Comparison of ENCODE assay signal across 9 cellular contexts in genomic region chr5:178585465-178585864, GRCh38. TPM values are rescaled to one million over a fixed set of nuclear protein-coding genes. Genes with fewer than 3 reads are reported as not detected.
DNase-seq lines count a peak whose midpoint lies in the region; ATAC-seq and TF ChIP-seq lines count a peak whose summit lies in the region.
"Not testable (repeated sequence)": the region's sequence is repeated elsewhere in the genome, so short reads cannot be mapped to it uniquely, and the experiment has no call there.
"Had no signal": no experiment of that assay in that cellular context is flagged by ENCODE, and none has a peak within 500 bp of the region (broad histone marks: within the 10 kb centered on the region; RNA-seq: fewer than 3 reads in every experiment).

No MANE protein-coding gene starts in this region.

- peak; percentile 48 for ATAC-seq in CD4-positive, alpha-beta T cell (ENCODE audit: poor library complexity)
- ATAC-seq in GM23338: peak; percentile 9; the same call in 2 of the 3 replicates

- not testable (repeated sequence) for H3K27ac ChIP-seq in CD4-positive, alpha-beta T cell (ENCODE audit: low read depth, low read length); GM23338 (ENCODE audit: low read depth); right atrium auricular region; ovary

- H3K9me3 ChIP-seq in CD4-positive, alpha-beta T cell (ENCODE audit: control insufficient read depth, low read length); right atrium auricular region; ovary: not testable (repeated sequence)

- peaks cover 69% of the 10 kb centered on the region for H3K27me3 Mint-ChIP-seq in CD4-positive, alpha-beta T cell
- peaks cover 28% of the 10 kb centered on the region for H3K27me3 Mint-ChIP-seq in GM23338 (ENCODE audit: insufficient read depth, low read depth, poor library complexity)
- H3K27me3 Mint-ChIP-seq in activated CD4-positive, alpha-beta T cell treated with anti-CD3 and anti-CD28 coated beads, Interleukin-2, amount 10 ng/mL, durations not matched to agents 7 days and 5 days: peaks cover 33% of the 10 kb centered on the region

- H3K4me1 ChIP-seq in GM23338 (ENCODE audit: insufficient read depth) (peaks cover 18% of the 10 kb centered on the region), right atrium auricular region (peaks cover 0 to 12% of the 10 kb centered on the region in 2 donors)
- not testable (repeated sequence) for H3K4me1 ChIP-seq in ovary (ENCODE audit: insufficient read depth)

- peaks cover 28% of the 10 kb centered on the region for H3K27me3 ChIP-seq in CD4-positive, alpha-beta T cell (ENCODE audit: control insufficient read depth, insufficient read depth, low read length)
- peaks cover 25% of the 10 kb centered on the region for H3K27me3 ChIP-seq in GM23338 (ENCODE audit: insufficient read depth)
- not testable (repeated sequence) for H3K27me3 ChIP-seq in right atrium auricular region, ovary

- peak in 7 of 10 experiments; percentile 10 to 71 (median 30) for DNase-seq in CD4-positive, alpha-beta T cell
- DNase-seq in GM23338 (ENCODE audit: low spot score) (peak; percentile 30), LoVo (ENCODE audit: low spot score) (peak; percentile 54), dermis microvascular lymphatic vessel endothelial cell (ENCODE audit: low read depth in 2 of 2) (peak; percentile 8 to 9), right atrium auricular region (ENCODE audit: low spot score) (peak; percentile 60), ovary (peak in 3 of 5 donors; percentile 30 to 38 (median 35))
- DNase-seq in activated CD4-positive, alpha-beta T cell treated with anti-CD3 and anti-CD28 coated beads, Interleukin-2, amount 10 ng/mL, durations not matched to agents 7 days and 5 days: peak; percentile 63
- peak; percentile 70 for DNase-seq in stimulated activated CD8-positive, alpha-beta memory T cell treated with anti-CD3 and anti-CD28 coated beads, Interleukin-4, amount 100 ng/mL, for 48 hours

- CTCF ChIA-PET in CD4-positive, alpha-beta T cell (lab: Charles Lee); activated CD4-positive, alpha-beta T cell treated with anti-CD3 and anti-CD28 coated beads, Interleukin-2, amount 10 ng/mL, durations not matched to agents 7 days and 5 days (lab: Charles Lee): not testable (repeated sequence)

- H3K4me2 ChIP-seq in GM23338: not testable (repeated sequence)

- not testable (repeated sequence) for H3K4me1 Mint-ChIP-seq in CD4-positive, alpha-beta T cell (ENCODE audit: low read depth); activated CD4-positive, alpha-beta T cell treated with anti-CD3 and anti-CD28 coated beads, Interleukin-2, amount 10 ng/mL, durations not matched to agents 7 days and 5 days
- peaks cover 21% of the 10 kb centered on the region for H3K4me1 Mint-ChIP-seq in GM23338

- not testable (repeated sequence) for H4K20me1 ChIP-seq in GM23338 (replicated peaks; ENCODE audit: insufficient read depth)

- not testable (repeated sequence) for H3K36me3 Mint-ChIP-seq in CD4-positive, alpha-beta T cell (ENCODE audit: low read depth); GM23338 (ENCODE audit: low read depth); activated CD4-positive, alpha-beta T cell treated with anti-CD3 and anti-CD28 coated beads, Interleukin-2, amount 10 ng/mL, durations not matched to agents 7 days and 5 days (ENCODE audit: low read depth)

- H3K27ac Mint-ChIP-seq in CD4-positive, alpha-beta T cell; GM23338; activated CD4-positive, alpha-beta T cell treated with anti-CD3 and anti-CD28 coated beads, Interleukin-2, amount 10 ng/mL, durations not matched to agents 7 days and 5 days: not testable (repeated sequence)

- not testable (repeated sequence) for H3K79me2 ChIP-seq in GM23338 (replicated peaks; ENCODE audit: insufficient read depth)

- H3K9me3 Mint-ChIP-seq in CD4-positive, alpha-beta T cell; GM23338; activated CD4-positive, alpha-beta T cell treated with anti-CD3 and anti-CD28 coated beads, Interleukin-2, amount 10 ng/mL, durations not matched to agents 7 days and 5 days: not testable (repeated sequence)

- POLR2A ChIA-PET in CD4-positive, alpha-beta T cell (lab: Charles Lee); activated CD4-positive, alpha-beta T cell treated with anti-CD3 and anti-CD28 coated beads, Interleukin-2, amount 10 ng/mL, durations not matched to agents 7 days and 5 days (lab: Charles Lee): not testable (repeated sequence)

- not testable (repeated sequence) for H3K9me2 ChIP-seq in GM23338 (ENCODE audit: insufficient read depth)

- intact Hi-C loops in CD4-positive, alpha-beta T cell (cut with DNase I, micrococcal nuclease): loop anchor here in 1 of 2 experiments (10.0 kb wide), 1 partner anchor 351 kb away; the partner anchor contains the start of gene PHYKPL
- intact Hi-C loops in ovary (cut with DNase I): loop anchor here in 1 of 4 donors (10.0 kb wide), 1 partner anchor 69 kb away; no protein-coding TSS in a partner anchor

- 85 to 87% (median 87%) methylated on average over 11 of the region's 11 CpGs for whole genome bisulfite sequencing in ovary, 3 donors

- H2AFZ ChIP-seq in GM23338: not testable (repeated sequence)

- not testable (repeated sequence) for H3K36me3 ChIP-seq in GM23338 (ENCODE audit: insufficient read depth); right atrium auricular region; ovary

- TF ChIP-seq CTCF in CD4-positive, alpha-beta T cell (IDR thresholded peaks at IDR 0.05); GM23338 (conservative IDR thresholded peaks at IDR 0.05; ENCODE audit: low read depth in 2 of 2); right atrium auricular region (IDR thresholded peaks at IDR 0.05); ovary (IDR thresholded peaks at IDR 0.05): not testable (repeated sequence)

- not testable (repeated sequence) for H3K4me3 ChIP-seq in GM23338, right atrium auricular region, ovary

- H3F3A ChIP-seq in GM23338 (replicated peaks; ENCODE audit: low read depth): not testable (repeated sequence)

- not testable (repeated sequence) for TF ChIP-seq POLR2A in ovary (IDR thresholded peaks at IDR 0.05)

- not testable (repeated sequence) for H3K4me3 Mint-ChIP-seq in CD4-positive, alpha-beta T cell; GM23338; activated CD4-positive, alpha-beta T cell treated with anti-CD3 and anti-CD28 coated beads, Interleukin-2, amount 10 ng/mL, durations not matched to agents 7 days and 5 days

- not testable (repeated sequence) for TF ChIP-seq EP300 in ovary (IDR thresholded peaks at IDR 0.05)

RNA-seq across cellular contexts. Expression of gene COL23A1, which starts 4.7 kb away (rescaled TPM):
- total RNA-seq in CD4-positive, alpha-beta T cell: not detected
- total RNA-seq in GM23338 (2014; rRNA removed; shearing (Covaris generic)): 6.8 and 8.2 TPM in 2 replicates
- polyA plus RNA-seq in GM23338 (2016; fragmentation: Nextera tagmentation; extraction: Ambion mirVana) (4.8 and 6.6 TPM in 2 replicates), ovary (under 1 TPM; 0.17 to 0.20 TPM)
- total RNA-seq in activated CD4-positive, alpha-beta T cell treated with anti-CD3 and anti-CD28 coated beads, Interleukin-2, amount 10 ng/mL, durations not matched to agents 7 days and 5 days: under 1 TPM in 1 of 2 experiments, not detected in 1; 0.27 TPM
- total RNA-seq in dermis microvascular lymphatic vessel endothelial cell (0.13 TPM in 2 replicates), right atrium auricular region (1 to 10 TPM; 5.7 to 6.8 TPM), ovary (under 1 TPM in 6 of 7 donors, not detected in 1; 0.13 to 0.92 (median 0.54) TPM)
- total RNA-seq: PC-3 had no signal

RNA-seq across cellular contexts. Expression of gene CLK4, which starts 41.4 kb away (rescaled TPM):
- 100 to 1,000 TPM; 109 to 123 TPM for total RNA-seq in CD4-positive, alpha-beta T cell
- total RNA-seq in GM23338 (2014; rRNA removed; shearing (Covaris generic)): 9.9 and 15.3 TPM in 2 replicates
- polyA plus RNA-seq in GM23338 (2016; fragmentation: Nextera tagmentation; extraction: Ambion mirVana) (9.6 and 18.1 TPM in 2 replicates), ovary (10 to 100 TPM; 25.4 to 28.4 TPM)
- 10 to 100 TPM; 34.3 to 38.0 TPM for total RNA-seq in activated CD4-positive, alpha-beta T cell treated with anti-CD3 and anti-CD28 coated beads, Interleukin-2, amount 10 ng/mL, durations not matched to agents 7 days and 5 days
- total RNA-seq in dermis microvascular lymphatic vessel endothelial cell (13.5 and 17.7 TPM in 2 replicates), right atrium auricular region (10 to 100 TPM in 1 of 2 donors, 1 to 10 TPM in 1; 9.6 to 17.3 TPM), ovary (10 to 100 TPM; 21.2 to 40.1 (median 25.5) TPM)

Comparison
In these comparisons a context has a peak if more than half of its experiments do, and no peak if none do; other contexts are left out.
1. DNase-seq: peak in every context shown above with its lines; median percentile 70 in stimulated activated CD8-positive, alpha-beta memory T cell treated with anti-CD3 and anti-CD28 coated beads, Interleukin-4, amount 100 ng/mL, for 48 hours; 63 in activated CD4-positive, alpha-beta T cell treated with anti-CD3 and anti-CD28 coated beads, Interleukin-2, amount 10 ng/mL, durations not matched to agents 7 days and 5 days; 60 in right atrium auricular region; 54 in LoVo; 35 in ovary; 30 in CD4-positive, alpha-beta T cell; 30 in GM23338; 8 in dermis microvascular lymphatic vessel endothelial cell.